Comparison of ENCODE assay signal across 21 cellular contexts in the genomic region with DNA sequence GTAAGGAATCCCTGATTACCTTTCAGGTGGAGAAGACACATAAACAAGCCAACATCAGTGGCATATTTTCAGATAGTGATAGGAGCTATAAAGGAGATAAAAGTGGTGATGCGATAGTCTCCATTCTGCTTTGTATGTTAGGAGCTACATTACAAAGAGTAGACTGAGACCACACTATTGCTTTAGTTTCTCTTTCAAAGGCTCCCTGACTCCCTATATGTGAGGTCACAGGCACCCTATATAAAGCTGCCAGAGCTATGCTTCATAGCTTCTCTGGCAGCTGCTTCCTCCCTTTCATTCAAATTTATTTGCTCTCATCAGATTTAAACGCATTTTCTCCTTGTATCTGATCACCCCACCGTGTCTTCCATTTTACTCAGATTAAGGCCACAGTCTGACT.
DNase-seq lines count a peak whose midpoint lies in the region; ATAC-seq, FAIRE-seq and TF ChIP-seq lines count a peak whose summit lies in the region.
"Had no signal": no experiment of that assay in that cellular context is flagged by ENCODE, and none has a peak within 500 bp of the region (broad histone marks: within the 10 kb centered on the region; RNA-seq: fewer than 3 reads in every experiment).

No MANE protein-coding gene starts in this region.

- WGBS in GM12878 (ENCODE audit: insufficient coverage, insufficient replicate concordance, low lambda C conversion rate, missing lambda C conversion rate) = 33% methylated on average over 3 of the region's 3 CpGs

- POLR2A ChIA-PET in GM12878 (lab: Charles Lee) = interaction anchor here (0.6 kb wide), 1 partner anchor 49 kb away, joined by 7 read pairs; no protein-coding TSS in a partner anchor

- H3K4me2 ChIP-seq in Loucy (ENCODE audit: low read depth, low read length, poor library complexity, severe bottlenecking) (no peak overlapping the region), GM12878 (ENCODE audit: control insufficient read depth, insufficient read depth) (no peak overlapping the region)
- H3K4me2 ChIP-seq: A549, GM23338 had no signal

- RAD21 ChIA-PET in GM12878 (lab: Charles Lee; ENCODE audit: unreplicated experiment) = interaction anchor here (0.5 kb wide), 1 partner anchor 381 kb away, joined by 3 read pairs; no protein-coding TSS in a partner anchor

- CTCF ChIA-PET in GM12878 (lab: Yijun Ruan, JAX) = no interaction called here

- H4K20me1 ChIP-seq in Loucy (ENCODE audit: insufficient read depth, low read length, poor library complexity, severe bottlenecking) = no peaks in the 10 kb centered on the region
- no peaks in the 10 kb centered on the region for H4K20me1 ChIP-seq in GM12878 (ENCODE audit: control insufficient read depth, insufficient read depth)

- no TSS peak for BruUV-seq in GM12878 (replicated peaks; lab: Mats Ljungman, UMichigan)

- H3K9ac ChIP-seq in Loucy (ENCODE audit: low read depth, low read length, poor library complexity, severe bottlenecking) (no peak overlapping the region), GM12878 (ENCODE audit: control insufficient read depth, insufficient read depth, low read length) (no peak overlapping the region)

- no peaks in the 10 kb centered on the region for H3K36me3 ChIP-seq in Loucy (ENCODE audit: insufficient read depth, low read length)
- H3K36me3 ChIP-seq in GM12878 (ENCODE audit: control insufficient read depth in 2 of 2, insufficient read depth in 2 of 2, low read length in 1 of 2) = no peaks in the 10 kb centered on the region

- H3K9me3 ChIP-seq in Loucy (ENCODE audit: insufficient read depth, low read depth, low read length) (0 out of 2 replicates have a peak, but pooled peaks cover 1% of the 10 kb centered on the region), GM12878 (replicated peaks; ENCODE audit: control insufficient read depth, insufficient read depth, low read length) (no peaks in the 10 kb centered on the region)
- H3K9me3 ChIP-seq: A549 had no signal

- no peak overlapping the region for H3K27ac ChIP-seq in GM12878 (ENCODE audit: control insufficient read depth, insufficient read depth)
- H3K27ac ChIP-seq: A549 had no signal

- no peaks in the 10 kb centered on the region for H3F3A ChIP-seq in Loucy (ENCODE audit: low read depth)

- H3K4me1 ChIP-seq in Loucy (ENCODE audit: insufficient read depth, low read length, poor library complexity, severe bottlenecking) = peaks cover 5% of the 10 kb centered on the region
- H3K4me1 ChIP-seq in GM12878 (ENCODE audit: control insufficient read depth, insufficient read depth, low read length) = no peaks in the 10 kb centered on the region
- H3K4me1 ChIP-seq: A549 had no signal

- no peaks in the 10 kb centered on the region for H3K79me2 ChIP-seq in Loucy (ENCODE audit: insufficient read depth, low read length)
- no peaks in the 10 kb centered on the region for H3K79me2 ChIP-seq in GM12878 (ENCODE audit: control insufficient read depth, insufficient read depth, low read length)

- no peaks in the 10 kb centered on the region for H3K9me2 ChIP-seq in Loucy (replicated peaks; ENCODE audit: low read depth, low read length)

- SMC1A ChIA-PET in GM12878 (lab: Charles Lee; ENCODE audit: uncharacterized antibody, unreplicated experiment) = interaction anchor here (0.9 kb wide), 1 partner anchor 9 kb away, joined by 3 read pairs; no protein-coding TSS in a partner anchor

- H3K27me3 ChIP-seq in Loucy (ENCODE audit: insufficient read depth, low read length, poor library complexity, severe bottlenecking) (no peaks in the 10 kb centered on the region), GM12878 (replicated peaks in 1 of 2; ENCODE audit: control insufficient read depth in 2 of 2, insufficient read depth in 2 of 2, low read length in 1 of 2) (no peaks in the 10 kb centered on the region)

- no peak overlapping the region for H3K4me3 ChIP-seq in Loucy (ENCODE audit: low read length, poor library complexity, severe bottlenecking)
- no peak overlapping the region for H3K4me3 ChIP-seq in GM12878
- H3K4me3 ChIP-seq: A549, GM23338 had no signal

- FAIRE-seq in GM12878 (lab: Jason Lieb, UNC) = no peak
- FAIRE-seq: A549, D721Med, GM12892 had no signal

- no peak for TF ChIP-seq RAD21 in GM12878 (IDR thresholded peaks at IDR 0.05; ENCODE audit: insufficient read depth, low read depth, low read length)

- DNase-seq in NCI-H1092 treated with DMSO at 0.1 percent for 48 hours (lab: John Stamatoyannopoulos, UW) = peak; percentile 1
- no peak for DNase-seq in NCI-H1092 (lab: John Stamatoyannopoulos, UW)
- no peak for DNase-seq in GM12878 (ENCODE audit: low read depth, low spot score)
- no peak for DNase-seq in OCI-M1 (lab: John Stamatoyannopoulos, UW)
- DNase-seq in cortex of kidney (lab: John Stamatoyannopoulos, UW) = no peak
- DNase-seq in activated CD4-positive, alpha-beta T cell treated with anti-CD3 and anti-CD28 coated beads for 48 hours = no peak
- DNase-seq: 8988T; ACHN; CD4-positive, alpha-beta T cell; CD8-positive, alpha-beta memory T cell; DMS 273 treated with DMSO at 0.1 percent for 48 hours; DMS79; EL; GDM1; H9 had no signal

- intact Hi-C loops in GM12878 (cut with micrococcal nuclease; ENCODE audit: unreplicated experiment) = no loop called here

- H2AFZ ChIP-seq in Loucy (ENCODE audit: low read length) (peak overlapping the region; percentile 27; the same call in 1 of the 2 replicates), GM12878 (ENCODE audit: control insufficient read depth, low read depth, low read length) (no peak overlapping the region; the same call in 1 of the 2 replicates)
- H2AFZ ChIP-seq: GM23338 had no signal

- TF ChIP-seq EP300 in GM12878 (IDR thresholded peaks at IDR 0.05; ENCODE audit: borderline replicate concordance in 1 of 2, control insufficient read depth in 1 of 2, low read depth in 2 of 2, low read length in 2 of 2) = no peak

- ATAC-seq in GM12878 = peak; percentile 65
- ATAC-seq: A549, GM23338, HCT116 had no signal

- TF ChIP-seq CTCF in Loucy (conservative IDR thresholded peaks at IDR 0.05; ENCODE audit: low read length) (no peak), GM12878 (IDR thresholded peaks at IDR 0.05 in 2 of 3, conservative IDR thresholded peaks at IDR 0.05 in 1 of 3; ENCODE audit: control insufficient read depth in 2 of 3, extremely low read depth in 1 of 3, insufficient read depth in 1 of 3, low read depth in 3 of 3, low read length in 3 of 3) (no peak)

- no peak for TF ChIP-seq POLR2A in GM12878 (IDR thresholded peaks at IDR 0.05; ENCODE audit: low read depth, low read length)

- in situ Hi-C loops in GM12878 (cut with MboI) = no loop called here

TF ChIP-seq in GM12878, 131 proteins besides CTCF, POLR2A, EP300 and RAD21:
- TF ChIP-seq CBX3 (IDR thresholded peaks at IDR 0.05; ENCODE audit: borderline replicate concordance, low read depth) = no peak
- TF ChIP-seq RFX5 (IDR thresholded peaks at IDR 0.05; ENCODE audit: low read depth, low read length) = no peak
- TF ChIP-seq ZBED1 (IDR thresholded peaks at IDR 0.05; ENCODE audit: borderline replicate concordance) = no peak
- TF ChIP-seq BCL11A (IDR thresholded peaks at IDR 0.05; ENCODE audit: low read depth, low read length) = no peak
- TF ChIP-seq SIN3A (IDR thresholded peaks at IDR 0.05; ENCODE audit: low read depth, low read length) = no peak
- TF ChIP-seq LARP7 (IDR thresholded peaks at IDR 0.05) = no peak
- no peak for TF ChIP-seq JUND (IDR thresholded peaks at IDR 0.05; ENCODE audit: low read depth, low read length)
- TF ChIP-seq HCFC1 (IDR thresholded peaks at IDR 0.05; ENCODE audit: low read length) = no peak
